8 cellular contexts compared by ENCODE assay signal in genomic region chr1:186167096-186167668, GRCh38.
"Had no signal": no experiment of that assay in that cellular context is flagged by ENCODE, and none has a peak within 500 bp of the region (broad histone marks: within the 10 kb centered on the region; RNA-seq: fewer than 3 reads in every experiment).

No MANE protein-coding gene starts in this region.

- FAIRE-seq: G401.6, GM12878, GM12891, GM12892, GM18507, GM19239 had no signal

- H3K4me3 ChIP-seq: GM12878 had no signal

- ATAC-seq: GM12878 had no signal

- DNase-seq: GDM1, GF-D8 had no signal
